Comparison of ENCODE assay signal across 27 cellular contexts in genomic region chr4:8033776-8034528, GRCh38.
"Had no signal": no experiment of that assay in that cellular context is flagged by ENCODE, and none has a peak within 500 bp of the region (broad histone marks: within the 10 kb centered on the region; RNA-seq: fewer than 3 reads in every experiment).

No MANE protein-coding gene starts in this region.

- H3K4me1 ChIP-seq: gastrocnemius medialis, left lung, parathyroid adenoma had no signal

- H3K9me3 Mint-ChIP-seq: activated naive CD4-positive, alpha-beta T cell treated with anti-CD3 and anti-CD28 coated beads, Interleukin-2, amount 50 U/mL, for 72 hours; activated T-cell treated with anti-CD3 and anti-CD28 coated beads, Interleukin-2, amount 50 U/mL, for 72 hours; naive B cell; nephron progenitor cell; stimulated activated effector memory CD8-positive, alpha-beta T cell treated with anti-CD3 and anti-CD28 coated beads, Interleukin-12 subunit alpha, Interleukin-12 subunit beta, amount 100 ng/mL, for 72 hours; T-cell; T-helper 2 cell treated with Interferon-gamma antibody and Interleukin-4, amounts not matched to agents 5 μg/mL and 100 μg/mL, for 36 hours had no signal

- H3K4me3 ChIP-seq: coronary artery, dorsolateral prefrontal cortex, gastrocnemius medialis, left lung, tibial nerve had no signal

- DNase-seq: activated CD4-positive, alpha-beta T cell treated with anti-CD3 and anti-CD28 coated beads for 4 hours; activated CD4-positive, alpha-beta T cell treated with anti-CD3 and anti-CD28 coated beads, Interleukin-2, amount 50 U/mL, for 4 hours; activated CD4-positive, CD25-positive, alpha-beta regulatory T cell; activated naive CD4-positive, alpha-beta T cell; activated T-cell treated with anti-CD3 and anti-CD28 coated beads for 4 hours; activated T-cell treated with anti-CD3 and anti-CD28 coated beads, Interleukin-2, amount 50 U/mL, for 72 hours; anterior cingulate cortex; cerebellar nuclear complex; dorsolateral prefrontal cortex; effector memory CD4-positive, alpha-beta T cell; erythroblast; gastrocnemius medialis; glutamatergic neuron; naive B cell; nephron progenitor cell; stimulated activated CD4-positive, alpha-beta T cell treated with anti-CD3 and anti-CD28 coated beads, Interleukin-4, amount 100 ng/mL, for 24 hours; T-cell had no signal

- H3K9ac ChIP-seq: parathyroid adenoma had no signal

- H3K9me3 ChIP-seq: gastrocnemius medialis, left lung, tibial nerve had no signal

- FAIRE-seq: islet of Langerhans, urothelium cell line had no signal

- ATAC-seq: activated naive CD4-positive, alpha-beta T cell treated with anti-CD3 and anti-CD28 coated beads, Interleukin-2, amount 50 U/mL, for 72 hours; activated T-cell treated with anti-CD3 and anti-CD28 coated beads, Interleukin-2, amount 50 U/mL, for 72 hours; gastrocnemius medialis; left lung; right cardiac atrium; stimulated activated effector memory CD8-positive, alpha-beta T cell treated with anti-CD3 and anti-CD28 coated beads, Interleukin-12 subunit alpha, Interleukin-12 subunit beta, amount 100 ng/mL, for 72 hours; T-cell had no signal

- H3K27me3 ChIP-seq: dorsolateral prefrontal cortex, gastrocnemius medialis, left lung, tibial nerve had no signal

- H3K27ac ChIP-seq: coronary artery, left lung, parathyroid adenoma, tibial nerve had no signal

- H3K27ac Mint-ChIP-seq: activated naive CD4-positive, alpha-beta T cell treated with anti-CD3 and anti-CD28 coated beads, Interleukin-2, amount 50 U/mL, for 72 hours; activated T-cell treated with anti-CD3 and anti-CD28 coated beads, Interleukin-2, amount 50 U/mL, for 72 hours; naive B cell; nephron progenitor cell; stimulated activated effector memory CD8-positive, alpha-beta T cell treated with anti-CD3 and anti-CD28 coated beads, Interleukin-12 subunit alpha, Interleukin-12 subunit beta, amount 100 ng/mL, for 72 hours; T-cell; T-helper 2 cell treated with Interferon-gamma antibody and Interleukin-4, amounts not matched to agents 5 μg/mL and 100 μg/mL, for 36 hours had no signal

- H3K4me3 Mint-ChIP-seq: activated T-cell treated with anti-CD3 and anti-CD28 coated beads, Interleukin-2, amount 50 U/mL, for 72 hours; nephron progenitor cell; stimulated activated effector memory CD8-positive, alpha-beta T cell treated with anti-CD3 and anti-CD28 coated beads, Interleukin-12 subunit alpha, Interleukin-12 subunit beta, amount 100 ng/mL, for 72 hours; T-cell; T-helper 2 cell treated with Interferon-gamma antibody and Interleukin-4, amounts not matched to agents 5 μg/mL and 100 μg/mL, for 36 hours had no signal

- H3K36me3 ChIP-seq: left lung had no signal

- H3K36me3 Mint-ChIP-seq: activated naive CD4-positive, alpha-beta T cell treated with anti-CD3 and anti-CD28 coated beads, Interleukin-2, amount 50 U/mL, for 72 hours; naive B cell; stimulated activated effector memory CD8-positive, alpha-beta T cell treated with anti-CD3 and anti-CD28 coated beads, Interleukin-12 subunit alpha, Interleukin-12 subunit beta, amount 100 ng/mL, for 72 hours; T-cell had no signal
